ENCODE assay signal across 21 cellular contexts in genomic region chr17:77034677-77035424, GRCh38.
DNase-seq lines count a peak whose midpoint lies in the region; ATAC-seq and TF ChIP-seq lines count a peak whose summit lies in the region.
"Had no signal": no experiment of that assay in that cellular context is flagged by ENCODE, and none has a peak within 500 bp of the region (broad histone marks: within the 10 kb centered on the region; RNA-seq: fewer than 3 reads in every experiment).

No MANE protein-coding gene starts in this region.

- H3K79me2 ChIP-seq in neural progenitor cell (ENCODE audit: low read depth), result no peaks in the 10 kb centered on the region

- WGBS in aorta, 2 donors, result 41 to 48% methylated on average over 16 of the region's 16 CpGs

- H3K4me1 Mint-ChIP-seq in chondrocyte (ENCODE audit: low read depth) (no peaks in the 10 kb centered on the region), neural progenitor cell (peaks cover 23% of the 10 kb centered on the region)

- H3K4me1 ChIP-seq in BLaER1 (peaks cover 67% of the 10 kb centered on the region), HEK293 (ENCODE audit: control insufficient read depth, insufficient read depth, low read length) (no peaks in the 10 kb centered on the region), neural progenitor cell (no peaks in the 10 kb centered on the region), aorta (ENCODE audit: control insufficient read depth in 1 of 2, insufficient read depth in 2 of 2, low read length in 2 of 2) (no peaks in the 10 kb centered on the region)

- H3K4me2 ChIP-seq in BLaER1, result peak overlapping the region; percentile 89
- H3K4me2 ChIP-seq in neural progenitor cell, result no peak overlapping the region

- peaks cover 12% of the 10 kb centered on the region for H3K9me3 ChIP-seq in BLaER1
- H3K9me3 ChIP-seq in HEK293 (ENCODE audit: control insufficient read depth, insufficient read depth, low read depth, low read length), result no peaks in the 10 kb centered on the region
- H3K9me3 ChIP-seq in neural progenitor cell (ENCODE audit: low read depth), result no peaks in the 10 kb centered on the region
- H3K9me3 ChIP-seq in aorta (ENCODE audit: control insufficient read depth, low read length), result peaks cover 7% of the 10 kb centered on the region

- H3K4me3 ChIP-seq in BLaER1 (peak overlapping the region; percentile 33; the same call in 1 of the 2 replicates), HEK293 (ENCODE audit: low read depth, low read length) (no peak overlapping the region), neural progenitor cell (no peak overlapping the region), aorta (ENCODE audit: low read length in 2 of 2) (no peak overlapping the region)

- peaks cover 35% of the 10 kb centered on the region for H3K27me3 Mint-ChIP-seq in chondrocyte (ENCODE audit: low read depth)
- H3K27me3 Mint-ChIP-seq in neural progenitor cell (ENCODE audit: insufficient read depth, low read depth), result peaks cover 4% of the 10 kb centered on the region

- ATAC-seq in HG02973 (IDR thresholded peaks at IDR 0.05; ENCODE audit: unreplicated experiment) (no peak), aorta (ENCODE audit: low FRiP score) (no peak)
- ATAC-seq: PC-3 had no signal

- H3K36me3 ChIP-seq in BLaER1, result 0 out of 2 replicates have a peak, but pooled peaks cover 5% of the 10 kb centered on the region
- H3K36me3 ChIP-seq in HEK293 (ENCODE audit: control insufficient read depth in 2 of 2, insufficient read depth in 1 of 2, low read length in 2 of 2), result no peaks in the 10 kb centered on the region
- H3K36me3 ChIP-seq in neural progenitor cell, result no peaks in the 10 kb centered on the region
- H3K36me3 ChIP-seq in aorta (ENCODE audit: control insufficient read depth in 1 of 2, insufficient read depth in 2 of 2, low read length in 1 of 2), result no peaks in the 10 kb centered on the region

- H3K27ac ChIP-seq in BLaER1 (peak overlapping the region; percentile 88), HEK293 (ENCODE audit: extremely low read depth, low read depth, low read length) (no peak overlapping the region), neural progenitor cell (no peak overlapping the region), aorta (ENCODE audit: low read depth in 1 of 2, low read length in 2 of 2) (no peak overlapping the region)
- H3K27ac ChIP-seq: C4-2B had no signal

- DNase-seq in chondrocyte (ENCODE audit: low spot score) (peak; percentile 49), neural progenitor cell (ENCODE audit: low spot score) (no peak), NCI-H446 (lab: John Stamatoyannopoulos, UW) (no peak), NCI-H1694 (lab: John Stamatoyannopoulos, UW) (no peak), aorta (no peak)
- DNase-seq: 8988T, H9, MV-4-11, NCI-H1105 treated with DMSO at 0.1 percent for 48 hours, NCI-H2081, NCI-H2171, NCI-H345, NCI-H524 treated with DMSO at 0.1 percent for 48 hours, NCI-H82, PC-3, Right ventricle myocardium superior had no signal

- CTCF ChIA-PET in HEK293 (lab: Yijun Ruan, JAX), result interaction anchor here (0.7 to 4.4 kb wide), 3 partner anchors 8 to 31 kb away, joined by 3 to 24 read pairs (median 3); no protein-coding TSS in a partner anchor

- H3K9ac ChIP-seq in BLaER1 (peak overlapping the region; percentile 75), neural progenitor cell (no peak overlapping the region)

- POLR2A ChIA-PET in HEK293 (lab: Yijun Ruan, JAX), result no interaction called here

- H4K20me1 ChIP-seq in BLaER1 (no peaks in the 10 kb centered on the region), neural progenitor cell (ENCODE audit: low read depth) (no peaks in the 10 kb centered on the region)

- H3F3A ChIP-seq in neural progenitor cell (ENCODE audit: low read depth), result no peaks in the 10 kb centered on the region

- TF ChIP-seq CTCF in HEK293 (tag by site-specific recombination; IDR thresholded peaks at IDR 0.05) (no peak), chondrocyte (IDR thresholded peaks at IDR 0.05) (no peak), neural progenitor cell (IDR thresholded peaks at IDR 0.05) (no peak)

- peaks cover 3% of the 10 kb centered on the region for H3K36me3 Mint-ChIP-seq in chondrocyte (ENCODE audit: low read depth)
- H3K36me3 Mint-ChIP-seq in neural progenitor cell, result no peaks in the 10 kb centered on the region
- H3K36me3 Mint-ChIP-seq: IgD-negative memory B cell had no signal

- intact Hi-C loops in aorta (cut with DNase I), result no loop called here

- H2AFZ ChIP-seq in neural progenitor cell (replicated peaks), result no peak overlapping the region

- no peak overlapping the region for H3K27ac Mint-ChIP-seq in chondrocyte (ENCODE audit: unreplicated experiment)
- H3K27ac Mint-ChIP-seq in neural progenitor cell, result peak overlapping the region; percentile 51
- H3K27ac Mint-ChIP-seq: IgD-negative memory B cell had no signal

- peaks cover 7% of the 10 kb centered on the region for H3K9me3 Mint-ChIP-seq in chondrocyte (ENCODE audit: low read depth)
- peaks cover 3% of the 10 kb centered on the region for H3K9me3 Mint-ChIP-seq in neural progenitor cell

- no peak overlapping the region for H3K4me3 Mint-ChIP-seq in chondrocyte (ENCODE audit: unreplicated experiment)
- H3K4me3 Mint-ChIP-seq in neural progenitor cell, result no peak overlapping the region
- H3K4me3 Mint-ChIP-seq: H9, IgD-negative memory B cell had no signal

- H3K27me3 ChIP-seq in BLaER1 (no peaks in the 10 kb centered on the region), neural progenitor cell (no peaks in the 10 kb centered on the region), aorta (ENCODE audit: control insufficient read depth in 1 of 2, insufficient read depth in 2 of 2, low read length in 1 of 2) (no peaks in the 10 kb centered on the region)

TF ChIP-seq in HEK293, 187 proteins besides CTCF, POLR2A, EP300 and RAD21:
- TF ChIP-seq ZIC2 (tag by site-specific recombination; IDR thresholded peaks at IDR 0.05) (peak; percentile 80), KLF1 (tag by site-specific recombination; IDR thresholded peaks at IDR 0.05) (no peak)
TF ChIP-seq in HEK293: peak in this region for 1.
